In the genomic region with DNA sequence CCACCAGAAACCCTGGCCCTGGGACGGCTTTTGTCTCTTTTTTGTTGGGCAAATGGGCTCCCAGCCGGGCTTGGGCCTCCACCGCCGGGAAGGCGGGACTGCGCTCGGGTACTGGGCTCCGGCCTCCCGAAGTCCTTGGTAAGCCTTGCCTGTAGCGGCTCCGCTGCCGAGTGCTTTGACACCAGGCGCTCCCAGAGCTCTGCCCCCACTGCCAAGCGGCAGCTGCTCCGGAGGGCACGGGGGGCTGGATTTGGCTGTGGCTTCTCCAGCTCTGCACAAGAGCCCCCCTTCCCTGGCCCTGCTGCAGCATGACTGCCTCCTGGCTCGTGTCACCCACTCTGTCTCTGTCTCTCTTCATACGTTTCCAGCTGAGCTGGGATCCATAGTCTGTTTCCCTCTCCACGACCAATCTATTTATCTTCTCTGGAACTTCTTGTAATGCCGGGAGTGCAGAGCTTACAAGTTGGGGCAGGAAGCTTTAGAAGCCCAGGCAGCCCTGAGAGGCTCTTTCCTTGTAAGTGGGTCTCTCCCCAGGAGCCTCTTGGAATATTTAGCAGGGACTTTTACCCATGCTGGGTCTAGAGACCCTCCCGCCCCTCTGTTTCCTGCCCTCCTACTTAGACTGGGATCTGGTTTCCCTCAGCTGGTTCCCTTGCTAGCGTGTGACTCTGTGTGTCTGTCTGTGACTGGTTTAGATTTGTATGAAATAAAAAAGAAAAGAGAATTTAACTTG, we compare ENCODE assay signal across 1 cellular context.
TF ChIP-seq lines count a peak whose summit lies in the region.

No MANE protein-coding gene starts in this region.

TF ChIP-seq in HepG2, 621 proteins besides CTCF, POLR2A, EP300 and RAD21 (continued from another document):
- no peak for TF ChIP-seq HMG20B (CRISPR knock-in tag; conservative IDR thresholded peaks at IDR 0.05)
